Comparison of ENCODE assay signal across 9 cellular contexts in the genomic region with DNA sequence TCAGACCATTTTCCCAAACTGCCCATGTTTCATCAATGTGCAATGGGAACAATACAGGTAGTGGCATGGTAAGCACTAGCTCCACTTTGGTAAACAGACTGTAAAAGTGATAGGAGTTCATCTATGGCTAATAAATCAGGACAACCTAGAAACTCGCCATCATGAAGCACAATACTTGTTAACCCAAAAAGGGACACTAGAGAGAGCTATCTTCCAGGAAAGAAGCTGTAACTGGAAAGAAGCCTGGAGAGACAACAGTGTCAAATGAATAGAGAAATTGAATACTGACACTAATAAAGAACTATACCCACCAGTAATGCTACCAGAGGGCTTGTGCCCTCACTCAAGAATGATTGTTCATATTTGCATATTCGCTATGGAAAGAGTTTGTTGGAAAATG.
A peak's percentile ranks its signal among the peaks of the same experiment; 100 is the strongest.
DNase-seq lines count a peak whose midpoint lies in the region; ATAC-seq, FAIRE-seq and TF ChIP-seq lines count a peak whose summit lies in the region.
"Had no signal": no experiment of that assay in that cellular context is flagged by ENCODE, and none has a peak within 500 bp of the region (broad histone marks: within the 10 kb centered on the region; RNA-seq: fewer than 3 reads in every experiment).

No MANE protein-coding gene starts in this region.

- DNase-seq in D721Med (ENCODE audit: insufficient read length, low spot score) (no peak), Kasumi-1 (lab: John Stamatoyannopoulos, UW) (peak; percentile 57 to 85), iPS-NIHi7 (ENCODE audit: extremely low spot score) (peak; percentile 31), cortex of kidney (lab: John Stamatoyannopoulos, UW) (no peak), GM19238 (ENCODE audit: insufficient read length, low spot score) (no peak)
- no peak for DNase-seq in activated CD4-positive, alpha-beta T cell treated with anti-CD3 and anti-CD28 coated beads, Interleukin-2, amount 50 U/mL, for 48 hours
- DNase-seq: naive thymus-derived CD4-positive, alpha-beta T cell had no signal

- peak; percentile 64 for FAIRE-seq in D721Med (lab: Jason Lieb, UNC)

- TF ChIP-seq CTCF in D721Med (IDR thresholded peaks at IDR 0.05; ENCODE audit: insufficient read depth, missing control alignments) (peak; percentile 70), VCaP (conservative IDR thresholded peaks at IDR 0.05) (peak; percentile 43)

- no peak for ATAC-seq in HG02852 (IDR thresholded peaks at IDR 0.05; ENCODE audit: unreplicated experiment)
- ATAC-seq: naive thymus-derived CD4-positive, alpha-beta T cell had no signal

- no peak overlapping the region for H3K27ac ChIP-seq in VCaP

Comparison
In these comparisons a context has a peak if more than half of its experiments do, and no peak if none do; other contexts are left out.
1. DNase-seq: peak in Kasumi-1 (2 of 2) and iPS-NIHi7 (single experiment); none in D721Med (single experiment), cortex of kidney (single experiment), activated CD4-positive, alpha-beta T cell treated with anti-CD3 and anti-CD28 coated beads, Interleukin-2, amount 50 U/mL, for 48 hours (0 of 2) and GM19238 (single experiment).